Comparison of ENCODE assay signal across 15 cellular contexts in the genomic region with DNA sequence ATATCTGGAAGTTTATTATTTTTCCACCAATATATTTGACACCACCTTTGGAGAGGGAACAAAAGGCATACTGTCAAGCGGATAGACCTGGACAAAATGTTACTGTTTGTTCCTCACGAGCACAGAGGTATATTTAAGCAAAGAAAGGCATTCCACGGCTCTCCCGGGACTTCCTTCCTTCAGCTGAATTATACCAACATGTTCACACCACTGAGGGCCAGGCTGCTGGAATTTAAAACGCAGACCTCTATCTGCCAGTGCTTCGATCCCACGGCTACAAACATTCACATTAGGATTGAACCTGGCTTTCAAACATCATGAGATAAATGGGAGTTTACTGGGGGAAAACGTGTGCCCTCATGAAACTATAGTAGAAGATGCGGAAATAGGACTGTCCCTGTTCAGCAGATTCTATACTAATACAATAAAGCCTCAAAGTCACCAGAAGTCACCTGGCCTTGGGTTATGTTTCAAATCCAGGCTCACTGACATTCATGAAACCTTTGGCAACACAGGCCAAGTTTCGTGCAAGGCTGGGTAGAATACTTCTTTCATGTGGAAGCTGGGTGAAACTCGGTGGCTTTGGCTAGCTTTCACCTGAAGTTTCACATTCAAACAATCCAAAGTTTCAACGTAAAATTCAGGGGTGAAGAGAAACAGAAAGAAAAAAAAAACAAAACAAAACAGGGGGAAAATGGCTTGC. TPM values are rescaled to one million over a fixed set of nuclear protein-coding genes. Genes with fewer than 3 reads are reported as not detected.
DNase-seq lines count a peak whose midpoint lies in the region; ATAC-seq and TF ChIP-seq lines count a peak whose summit lies in the region.
"Had no signal": no experiment of that assay in that cellular context is flagged by ENCODE, and none has a peak within 500 bp of the region (broad histone marks: within the 10 kb centered on the region; RNA-seq: fewer than 3 reads in every experiment).

No MANE protein-coding gene starts in this region.

- H3K4me1 Mint-ChIP-seq in osteocyte (ENCODE audit: unreplicated experiment), result peaks cover 57% of the 10 kb centered on the region
- H3K4me1 Mint-ChIP-seq: activated CD4-positive, alpha-beta T cell treated with anti-CD3 and anti-CD28 coated beads, Interleukin-2, amount 10 ng/mL, durations not matched to agents 24 days and 14 days; CD4-positive, alpha-beta memory T cell had no signal

- H3K4me3 Mint-ChIP-seq in osteocyte (ENCODE audit: unreplicated experiment), result peak overlapping the region; percentile 76
- H3K4me3 Mint-ChIP-seq: activated CD4-positive, alpha-beta T cell treated with anti-CD3 and anti-CD28 coated beads, Interleukin-2, amount 10 ng/mL, durations not matched to agents 24 days and 14 days; activated T-cell treated with anti-CD3 and anti-CD28 coated beads, Interleukin-2, amount 50 U/mL, for 24 hours; CD4-positive, alpha-beta memory T cell had no signal

- no peak for TF ChIP-seq EP300 in esophagus muscularis mucosa (IDR thresholded peaks at IDR 0.05)

- no peaks in the 10 kb centered on the region for H3K36me3 Mint-ChIP-seq in osteocyte (ENCODE audit: unreplicated experiment)
- H3K36me3 Mint-ChIP-seq: CD4-positive, alpha-beta memory T cell had no signal

- intact Hi-C loops in heart left ventricle (cut with DNase I) (loop anchor here in 3 of 10 donors (5.0 to 10.0 kb wide), 2 partner anchors 118 to 130 kb away; no protein-coding TSS in a partner anchor), Right ventricle myocardium superior (cut with DNase I) (loop anchor here (10.0 kb wide), 1 partner anchor 252 kb away; no protein-coding TSS in a partner anchor), esophagus muscularis mucosa (cut with DNase I) (no loop called here), upper lobe of right lung (cut with DNase I) (no loop called here)

- H3K4me3 ChIP-seq in heart left ventricle, result peak overlapping the region; percentile 3 to 56 (median 48)
- H3K4me3 ChIP-seq in esophagus muscularis mucosa, result peak overlapping the region; percentile 39 to 50 (median 42)
- no peak overlapping the region for H3K4me3 ChIP-seq in upper lobe of right lung

- H3K27me3 ChIP-seq in heart left ventricle (no peaks in the 10 kb centered on the region), esophagus muscularis mucosa (no peaks in the 10 kb centered on the region), upper lobe of right lung (no peaks in the 10 kb centered on the region)
- H3K27me3 ChIP-seq: dorsolateral prefrontal cortex had no signal

- H3K9me3 ChIP-seq in heart left ventricle (peaks cover 0 to 5% (median 0%) of the 10 kb centered on the region in 12 donors), esophagus muscularis mucosa (peaks cover 0 to 7% (median 0%) of the 10 kb centered on the region in 4 donors), upper lobe of right lung (no peaks in the 10 kb centered on the region)

- TF ChIP-seq POLR2A in heart left ventricle (IDR thresholded peaks at IDR 0.05), result no peak
- no peak for TF ChIP-seq POLR2A in esophagus muscularis mucosa (IDR thresholded peaks at IDR 0.05; ENCODE audit: low read depth)

- TF ChIP-seq CTCF in heart left ventricle (IDR thresholded peaks at IDR 0.05) (no peak), esophagus muscularis mucosa (IDR thresholded peaks at IDR 0.05) (no peak), osteocyte (IDR thresholded peaks at IDR 0.05) (no peak), upper lobe of right lung (IDR thresholded peaks at IDR 0.05) (no peak)

- H3K27me3 Mint-ChIP-seq in osteocyte (ENCODE audit: unreplicated experiment), result no peaks in the 10 kb centered on the region

- no peak for DNase-seq in heart left ventricle
- DNase-seq in Right ventricle myocardium superior, result no peak
- no peak for DNase-seq in esophagus muscularis mucosa (ENCODE audit: extremely low spot score)
- DNase-seq in osteocyte (ENCODE audit: extremely low spot score, unreplicated experiment), result no peak
- DNase-seq in upper lobe of right lung, result no peak
- DNase-seq in activated CD4-positive, alpha-beta T cell treated with anti-CD3 and anti-CD28 coated beads, Interleukin-2, amount 50 U/mL, for 48 hours, result no peak
- no peak for DNase-seq in NCI-H1436 treated with DMSO at 0.1 percent for 48 hours (lab: John Stamatoyannopoulos, UW)
- DNase-seq: activated CD4-positive, alpha-beta T cell treated with anti-CD3 and anti-CD28 coated beads, Interleukin-2, amount 10 ng/mL, durations not matched to agents 24 days and 14 days; activated T-cell treated with anti-CD3 and anti-CD28 coated beads, Interleukin-2, amount 50 U/mL, for 24 hours; CD4-positive, alpha-beta memory T cell; dorsolateral prefrontal cortex; NCI-H2107; stimulated activated CD4-positive, alpha-beta T cell treated with anti-CD3 and anti-CD28 coated beads, Interleukin-2, amount 100 ng/mL, for 48 hours; T1000 had no signal

- H3K27ac ChIP-seq in heart left ventricle (peak overlapping the region; percentile 71 to 95 (median 82)), esophagus muscularis mucosa (replicated peaks in 1 of 4) (peak overlapping the region; percentile 40 to 71 (median 62)), upper lobe of right lung (peak overlapping the region; percentile 70)

- no peaks in the 10 kb centered on the region for H3K9me3 Mint-ChIP-seq in osteocyte (ENCODE audit: unreplicated experiment)
- H3K9me3 Mint-ChIP-seq: activated CD4-positive, alpha-beta T cell treated with anti-CD3 and anti-CD28 coated beads, Interleukin-2, amount 10 ng/mL, durations not matched to agents 24 days and 14 days had no signal

- ATAC-seq in heart left ventricle, result no peak
- ATAC-seq in Right ventricle myocardium superior (ENCODE audit: poor library complexity), result no peak
- ATAC-seq in upper lobe of right lung, result no peak
- no peak for ATAC-seq in GM21360 (IDR thresholded peaks at IDR 0.05; ENCODE audit: unreplicated experiment)

- peak overlapping the region; percentile 89 for H3K27ac Mint-ChIP-seq in osteocyte (ENCODE audit: unreplicated experiment)
- H3K27ac Mint-ChIP-seq: activated CD4-positive, alpha-beta T cell treated with anti-CD3 and anti-CD28 coated beads, Interleukin-2, amount 10 ng/mL, durations not matched to agents 24 days and 14 days; activated T-cell treated with anti-CD3 and anti-CD28 coated beads, Interleukin-2, amount 50 U/mL, for 24 hours; CD4-positive, alpha-beta memory T cell had no signal

- WGBS in heart left ventricle, 4 donors, result 31 to 34% (median 32%) methylated on average over 12 of the region's 12 CpGs
- WGBS in esophagus muscularis mucosa, result 79% methylated on average over 12 of the region's 12 CpGs

- peaks cover 0 to 64% (median 31%) of the 10 kb centered on the region in 12 donors for H3K4me1 ChIP-seq in heart left ventricle
- H3K4me1 ChIP-seq in esophagus muscularis mucosa, result peaks cover 8 to 17% (median 13%) of the 10 kb centered on the region in 4 donors
- no peaks in the 10 kb centered on the region for H3K4me1 ChIP-seq in upper lobe of right lung

- H3K36me3 ChIP-seq in heart left ventricle (peaks cover 0 to 9% (median 0%) of the 10 kb centered on the region in 9 donors), esophagus muscularis mucosa (no peaks in the 10 kb centered on the region), upper lobe of right lung (no peaks in the 10 kb centered on the region)

RNA-seq across cellular contexts. Expression of gene SORBS2, which starts 39.5 kb away (rescaled TPM):
- total RNA-seq in heart left ventricle, result 1,000 to 10,000 TPM in 7 of 9 donors, 100 to 1,000 TPM in 2; 966 to 2,158 (median 1,443) TPM
- polyA plus RNA-seq in heart left ventricle, result 100 to 1,000 TPM; 254 to 473 TPM
- total RNA-seq in Right ventricle myocardium superior, result 819 TPM
- 1,000 to 10,000 TPM in 3 of 4 donors, 100 to 1,000 TPM in 1; 821 to 1,626 (median 1,353) TPM for total RNA-seq in esophagus muscularis mucosa
- total RNA-seq in osteocyte, result 33.2 and 33.6 TPM in 2 replicates
- total RNA-seq in upper lobe of right lung, result 44.9 TPM
- total RNA-seq: activated CD4-positive, alpha-beta T cell treated with anti-CD3 and anti-CD28 coated beads, Interleukin-2, amount 10 ng/mL, durations not matched to agents 24 days and 14 days; CD4-positive, alpha-beta memory T cell had no signal
- polyA plus RNA-seq: CD4-positive, alpha-beta memory T cell had no signal

Comparison
In these comparisons a context has a peak if more than half of its experiments do, and no peak if none do; other contexts are left out.
1. RNA of gene SORBS2, which starts 39.5 kb away (total RNA-seq): 821 to 1,626 TPM in esophagus muscularis mucosa, 966 to 2,158 TPM in heart left ventricle and 819 TPM in Right ventricle myocardium superior (single experiment); 44.9 TPM in upper lobe of right lung (single experiment) and 33.2 to 33.6 TPM in osteocyte; every median in the first group is over 10 times any median in the second.
2. Peak in every context shown above with its lines, with median percentiles within 50 percentile points of each other: H3K27ac ChIP-seq.